1 cellular context compared by ENCODE assay signal in the genomic region with DNA sequence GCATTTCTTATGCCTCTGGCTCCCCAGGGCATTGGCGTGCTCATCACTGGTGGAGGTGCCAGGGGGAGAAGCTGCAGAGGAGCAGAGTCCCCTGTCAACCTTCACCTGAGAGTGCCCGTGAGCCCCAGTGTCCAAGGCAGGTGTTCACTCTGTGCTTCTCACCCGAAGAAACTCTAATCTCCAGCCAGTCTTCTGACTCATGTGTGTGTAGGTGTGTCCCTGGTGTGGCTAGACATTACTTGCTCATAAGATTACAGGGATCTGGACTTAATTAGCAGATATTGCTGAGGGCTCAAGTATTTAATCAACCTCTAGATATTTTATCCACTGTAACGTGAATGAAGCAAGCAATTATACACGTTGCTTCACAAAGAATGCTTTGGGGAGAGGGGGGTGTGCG.
TF ChIP-seq lines count a peak whose summit lies in the region.

No MANE protein-coding gene starts in this region.

TF ChIP-seq in WTC11, 78 proteins besides CTCF, POLR2A, EP300 and RAD21 (continued from another document):
- TF ChIP-seq MYBL2 (CRISPR knock-in tag; IDR thresholded peaks at IDR 0.05) (no peak), FOXK1 (CRISPR knock-in tag; IDR thresholded peaks at IDR 0.05) (no peak), SMAD4 (CRISPR knock-in tag; IDR thresholded peaks at IDR 0.05) (no peak), ZNF232 (CRISPR knock-in tag; IDR thresholded peaks at IDR 0.05) (no peak), ZNF138 (CRISPR knock-in tag; conservative IDR thresholded peaks at IDR 0.05) (no peak), NR2C2 (CRISPR knock-in tag; IDR thresholded peaks at IDR 0.05) (no peak), NFYB (CRISPR knock-in tag; conservative IDR thresholded peaks at IDR 0.05; ENCODE audit: low read depth) (no peak)
- TF ChIP-seq, protein P1, sequence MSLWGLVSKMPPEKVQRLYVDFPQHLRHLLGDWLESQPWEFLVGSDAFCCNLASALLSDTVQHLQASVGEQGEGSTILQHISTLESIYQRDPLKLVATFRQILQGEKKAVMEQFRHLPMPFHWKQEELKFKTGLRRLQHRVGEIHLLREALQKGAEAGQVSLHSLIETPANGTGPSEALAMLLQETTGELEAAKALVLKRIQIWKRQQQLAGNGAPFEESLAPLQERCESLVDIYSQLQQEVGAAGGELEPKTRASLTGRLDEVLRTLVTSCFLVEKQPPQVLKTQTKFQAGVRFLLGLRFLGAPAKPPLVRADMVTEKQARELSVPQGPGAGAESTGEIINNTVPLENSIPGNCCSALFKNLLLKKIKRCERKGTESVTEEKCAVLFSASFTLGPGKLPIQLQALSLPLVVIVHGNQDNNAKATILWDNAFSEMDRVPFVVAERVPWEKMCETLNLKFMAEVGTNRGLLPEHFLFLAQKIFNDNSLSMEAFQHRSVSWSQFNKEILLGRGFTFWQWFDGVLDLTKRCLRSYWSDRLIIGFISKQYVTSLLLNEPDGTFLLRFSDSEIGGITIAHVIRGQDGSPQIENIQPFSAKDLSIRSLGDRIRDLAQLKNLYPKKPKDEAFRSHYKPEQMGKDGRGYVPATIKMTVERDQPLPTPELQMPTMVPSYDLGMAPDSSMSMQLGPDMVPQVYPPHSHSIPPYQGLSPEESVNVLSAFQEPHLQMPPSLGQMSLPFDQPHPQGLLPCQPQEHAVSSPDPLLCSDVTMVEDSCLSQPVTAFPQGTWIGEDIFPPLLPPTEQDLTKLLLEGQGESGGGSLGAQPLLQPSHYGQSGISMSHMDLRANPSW (CRISPR knock-in tag; conservative IDR thresholded peaks at IDR 0.05; ENCODE audit: low read depth), result no peak
- TF ChIP-seq, protein P2, sequence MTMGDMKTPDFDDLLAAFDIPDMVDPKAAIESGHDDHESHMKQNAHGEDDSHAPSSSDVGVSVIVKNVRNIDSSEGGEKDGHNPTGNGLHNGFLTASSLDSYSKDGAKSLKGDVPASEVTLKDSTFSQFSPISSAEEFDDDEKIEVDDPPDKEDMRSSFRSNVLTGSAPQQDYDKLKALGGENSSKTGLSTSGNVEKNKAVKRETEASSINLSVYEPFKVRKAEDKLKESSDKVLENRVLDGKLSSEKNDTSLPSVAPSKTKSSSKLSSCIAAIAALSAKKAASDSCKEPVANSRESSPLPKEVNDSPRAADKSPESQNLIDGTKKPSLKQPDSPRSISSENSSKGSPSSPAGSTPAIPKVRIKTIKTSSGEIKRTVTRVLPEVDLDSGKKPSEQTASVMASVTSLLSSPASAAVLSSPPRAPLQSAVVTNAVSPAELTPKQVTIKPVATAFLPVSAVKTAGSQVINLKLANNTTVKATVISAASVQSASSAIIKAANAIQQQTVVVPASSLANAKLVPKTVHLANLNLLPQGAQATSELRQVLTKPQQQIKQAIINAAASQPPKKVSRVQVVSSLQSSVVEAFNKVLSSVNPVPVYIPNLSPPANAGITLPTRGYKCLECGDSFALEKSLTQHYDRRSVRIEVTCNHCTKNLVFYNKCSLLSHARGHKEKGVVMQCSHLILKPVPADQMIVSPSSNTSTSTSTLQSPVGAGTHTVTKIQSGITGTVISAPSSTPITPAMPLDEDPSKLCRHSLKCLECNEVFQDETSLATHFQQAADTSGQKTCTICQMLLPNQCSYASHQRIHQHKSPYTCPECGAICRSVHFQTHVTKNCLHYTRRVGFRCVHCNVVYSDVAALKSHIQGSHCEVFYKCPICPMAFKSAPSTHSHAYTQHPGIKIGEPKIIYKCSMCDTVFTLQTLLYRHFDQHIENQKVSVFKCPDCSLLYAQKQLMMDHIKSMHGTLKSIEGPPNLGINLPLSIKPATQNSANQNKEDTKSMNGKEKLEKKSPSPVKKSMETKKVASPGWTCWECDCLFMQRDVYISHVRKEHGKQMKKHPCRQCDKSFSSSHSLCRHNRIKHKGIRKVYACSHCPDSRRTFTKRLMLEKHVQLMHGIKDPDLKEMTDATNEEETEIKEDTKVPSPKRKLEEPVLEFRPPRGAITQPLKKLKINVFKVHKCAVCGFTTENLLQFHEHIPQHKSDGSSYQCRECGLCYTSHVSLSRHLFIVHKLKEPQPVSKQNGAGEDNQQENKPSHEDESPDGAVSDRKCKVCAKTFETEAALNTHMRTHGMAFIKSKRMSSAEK (CRISPR knock-in tag; IDR thresholded peaks at IDR 0.05; ENCODE audit: borderline replicate concordance), result no peak
